In the genomic region with DNA sequence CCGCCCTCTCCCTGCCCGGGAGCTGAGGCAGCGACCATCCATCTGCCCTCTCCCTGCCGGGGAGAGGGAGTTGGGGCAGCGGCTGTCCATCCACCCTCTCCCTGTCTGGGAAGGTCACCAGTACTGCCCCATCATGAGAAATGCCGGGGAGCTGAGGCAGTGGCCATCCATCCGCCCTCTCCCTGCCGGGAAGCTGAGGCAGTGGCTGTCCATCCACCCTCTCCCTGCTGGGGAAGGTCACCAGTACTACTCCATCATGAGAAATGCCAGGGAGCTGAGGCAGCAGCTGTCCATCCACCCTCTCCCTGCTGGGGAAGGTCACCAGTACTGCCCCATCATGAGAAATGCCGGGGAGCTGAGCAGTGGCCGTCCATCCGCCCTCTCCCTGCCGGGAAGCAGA, we compare ENCODE assay signal across 17 cellular contexts.
DNase-seq lines count a peak whose midpoint lies in the region; FAIRE-seq and TF ChIP-seq lines count a peak whose summit lies in the region.
"Had no signal": no experiment of that assay in that cellular context is flagged by ENCODE, and none has a peak within 500 bp of the region (broad histone marks: within the 10 kb centered on the region; RNA-seq: fewer than 3 reads in every experiment).

No MANE protein-coding gene starts in this region.

- H3K4me1 Mint-ChIP-seq in dendritic cell treated with granulocyte-macrophage colony-stimulating factor and Interleukin-4, amounts not matched to agents 40 ng/mL and 50 ng/mL, for 4 days (ENCODE audit: low read depth): peaks cover 12% of the 10 kb centered on the region
- H3K4me1 Mint-ChIP-seq in osteocyte (ENCODE audit: unreplicated experiment): no peaks in the 10 kb centered on the region
- no peaks in the 10 kb centered on the region for H3K4me1 Mint-ChIP-seq in T-helper 2 cell treated with Interferon-gamma antibody and Interleukin-4, amounts not matched to agents 5 μg/mL and 100 μg/mL, for 36 hours (ENCODE audit: low read depth)
- no peaks in the 10 kb centered on the region for H3K4me1 Mint-ChIP-seq in activated CD4-positive, alpha-beta memory T cell treated with anti-CD3 and anti-CD28 coated beads, Interleukin-2, amount 10 ng/mL, durations not matched to agents 7 days and 5 days
- H3K4me1 Mint-ChIP-seq: CD4-positive, alpha-beta memory T cell; GM23338 had no signal

- H3K4me3 Mint-ChIP-seq in dendritic cell treated with granulocyte-macrophage colony-stimulating factor and Interleukin-4, amounts not matched to agents 40 ng/mL and 50 ng/mL, for 4 days: no peak overlapping the region
- no peak overlapping the region for H3K4me3 Mint-ChIP-seq in osteocyte (ENCODE audit: unreplicated experiment)
- no peak overlapping the region for H3K4me3 Mint-ChIP-seq in T-helper 2 cell treated with Interferon-gamma antibody and Interleukin-4, amounts not matched to agents 5 μg/mL and 100 μg/mL, for 36 hours
- no peak overlapping the region for H3K4me3 Mint-ChIP-seq in activated CD4-positive, alpha-beta memory T cell treated with anti-CD3 and anti-CD28 coated beads, Interleukin-2, amount 10 ng/mL, durations not matched to agents 7 days and 5 days
- H3K4me3 Mint-ChIP-seq: CD4-positive, alpha-beta memory T cell; GM23338; H9 had no signal

- FAIRE-seq in kidney (lab: Jason Lieb, UNC): no peak
- FAIRE-seq: GM12891, GM18507 had no signal

- TF ChIP-seq CTCF in kidney (IDR thresholded peaks at IDR 0.05; ENCODE audit: borderline replicate concordance, extremely low read depth, insufficient read depth) (no peak), osteocyte (IDR thresholded peaks at IDR 0.05) (no peak)

- DNase-seq in kidney (peak; percentile 23), osteocyte (ENCODE audit: extremely low spot score, unreplicated experiment) (peak; percentile 46), kidney tubule cell (ENCODE audit: low spot score) (no peak)
- DNase-seq in T-helper 2 cell treated with Interferon-gamma antibody and Interleukin-4, amounts not matched to agents 5 μg/mL and 100 μg/mL, for 36 hours (ENCODE audit: low spot score): no peak
- DNase-seq in activated CD4-positive, alpha-beta memory T cell treated with anti-CD3 and anti-CD28 coated beads, Interleukin-2, amount 10 ng/mL, durations not matched to agents 7 days and 5 days: no peak
- DNase-seq: C1 segment of cervical spinal cord; Calu3; CD4-positive, alpha-beta memory T cell; COR-L47; DMS53; DMS79 treated with DMSO at 0.1 percent for 48 hours; GF-D8; H9 had no signal

- intact Hi-C loops in dendritic cell treated with granulocyte-macrophage colony-stimulating factor and Interleukin-4, amounts not matched to agents 40 ng/mL and 50 ng/mL, for 4 days (cut with micrococcal nuclease): no loop called here
- intact Hi-C loops in kidney (cut with DNase I): no loop called here

- POLR2A ChIA-PET in activated CD4-positive, alpha-beta memory T cell treated with anti-CD3 and anti-CD28 coated beads, Interleukin-2, amount 10 ng/mL, durations not matched to agents 7 days and 5 days (lab: Charles Lee): no interaction called here

- H3K36me3 Mint-ChIP-seq in dendritic cell treated with granulocyte-macrophage colony-stimulating factor and Interleukin-4, amounts not matched to agents 40 ng/mL and 50 ng/mL, for 4 days (ENCODE audit: low read depth): no peaks in the 10 kb centered on the region
- H3K36me3 Mint-ChIP-seq in osteocyte (ENCODE audit: unreplicated experiment): no peaks in the 10 kb centered on the region
- no peaks in the 10 kb centered on the region for H3K36me3 Mint-ChIP-seq in T-helper 2 cell treated with Interferon-gamma antibody and Interleukin-4, amounts not matched to agents 5 μg/mL and 100 μg/mL, for 36 hours (ENCODE audit: low read depth)
- no peaks in the 10 kb centered on the region for H3K36me3 Mint-ChIP-seq in activated CD4-positive, alpha-beta memory T cell treated with anti-CD3 and anti-CD28 coated beads, Interleukin-2, amount 10 ng/mL, durations not matched to agents 7 days and 5 days (ENCODE audit: low read depth)
- H3K36me3 Mint-ChIP-seq: CD4-positive, alpha-beta memory T cell had no signal

- H3K9ac ChIP-seq in kidney (ENCODE audit: low read length in 2 of 2): no peak overlapping the region

- no peaks in the 10 kb centered on the region for H3K36me3 ChIP-seq in kidney (ENCODE audit: control insufficient read depth in 1 of 2, insufficient read depth in 2 of 2, low read length in 2 of 2)

- H3K9me3 Mint-ChIP-seq in dendritic cell treated with granulocyte-macrophage colony-stimulating factor and Interleukin-4, amounts not matched to agents 40 ng/mL and 50 ng/mL, for 4 days: no peaks in the 10 kb centered on the region
- peaks cover 8% of the 10 kb centered on the region for H3K9me3 Mint-ChIP-seq in osteocyte (ENCODE audit: unreplicated experiment)
- no peaks in the 10 kb centered on the region for H3K9me3 Mint-ChIP-seq in T-helper 2 cell treated with Interferon-gamma antibody and Interleukin-4, amounts not matched to agents 5 μg/mL and 100 μg/mL, for 36 hours
- H3K9me3 Mint-ChIP-seq in activated CD4-positive, alpha-beta memory T cell treated with anti-CD3 and anti-CD28 coated beads, Interleukin-2, amount 10 ng/mL, durations not matched to agents 7 days and 5 days: no peaks in the 10 kb centered on the region

- no peak overlapping the region for H3K4me3 ChIP-seq in kidney (ENCODE audit: low read length in 2 of 2)
- H3K4me3 ChIP-seq: GM23338 had no signal

- no peaks in the 10 kb centered on the region for H3K9me3 ChIP-seq in kidney (ENCODE audit: control insufficient read depth in 1 of 2, low read length in 2 of 2)

- CTCF ChIA-PET in activated CD4-positive, alpha-beta memory T cell treated with anti-CD3 and anti-CD28 coated beads, Interleukin-2, amount 10 ng/mL, durations not matched to agents 7 days and 5 days (lab: Charles Lee): no interaction called here

- peaks cover 47% of the 10 kb centered on the region for H3K27me3 Mint-ChIP-seq in dendritic cell treated with granulocyte-macrophage colony-stimulating factor and Interleukin-4, amounts not matched to agents 40 ng/mL and 50 ng/mL, for 4 days
- H3K27me3 Mint-ChIP-seq in osteocyte (ENCODE audit: unreplicated experiment): peaks cover 7% of the 10 kb centered on the region
- H3K27me3 Mint-ChIP-seq in T-helper 2 cell treated with Interferon-gamma antibody and Interleukin-4, amounts not matched to agents 5 μg/mL and 100 μg/mL, for 36 hours (ENCODE audit: low read depth): no peaks in the 10 kb centered on the region
- H3K27me3 Mint-ChIP-seq in activated CD4-positive, alpha-beta memory T cell treated with anti-CD3 and anti-CD28 coated beads, Interleukin-2, amount 10 ng/mL, durations not matched to agents 7 days and 5 days: peaks cover 5% of the 10 kb centered on the region

- no peaks in the 10 kb centered on the region for H3K4me1 ChIP-seq in kidney (ENCODE audit: control insufficient read depth in 1 of 2, insufficient read depth in 1 of 2, low read depth in 1 of 2, low read length in 2 of 2)

- H3K27ac ChIP-seq in kidney (ENCODE audit: low read depth in 2 of 2, low read length in 2 of 2): no peak overlapping the region

- H3K27ac Mint-ChIP-seq in dendritic cell treated with granulocyte-macrophage colony-stimulating factor and Interleukin-4, amounts not matched to agents 40 ng/mL and 50 ng/mL, for 4 days: peak overlapping the region; percentile 39
- H3K27ac Mint-ChIP-seq in osteocyte (ENCODE audit: unreplicated experiment): no peak overlapping the region
- H3K27ac Mint-ChIP-seq in T-helper 2 cell treated with Interferon-gamma antibody and Interleukin-4, amounts not matched to agents 5 μg/mL and 100 μg/mL, for 36 hours: no peak overlapping the region
- no peak overlapping the region for H3K27ac Mint-ChIP-seq in activated CD4-positive, alpha-beta memory T cell treated with anti-CD3 and anti-CD28 coated beads, Interleukin-2, amount 10 ng/mL, durations not matched to agents 7 days and 5 days
- H3K27ac Mint-ChIP-seq: CD4-positive, alpha-beta memory T cell; GM23338; H9 had no signal

Comparison
In these comparisons a context has a peak if more than half of its experiments do, and no peak if none do; other contexts are left out.
1. DNase-seq: peak in kidney (single experiment) and osteocyte (single experiment); none in T-helper 2 cell treated with Interferon-gamma antibody and Interleukin-4, amounts not matched to agents 5 μg/mL and 100 μg/mL, for 36 hours (single experiment), activated CD4-positive, alpha-beta memory T cell treated with anti-CD3 and anti-CD28 coated beads, Interleukin-2, amount 10 ng/mL, durations not matched to agents 7 days and 5 days (single experiment) and kidney tubule cell (single experiment).